Comparison of ENCODE assay signal across 21 cellular contexts in the genomic region with DNA sequence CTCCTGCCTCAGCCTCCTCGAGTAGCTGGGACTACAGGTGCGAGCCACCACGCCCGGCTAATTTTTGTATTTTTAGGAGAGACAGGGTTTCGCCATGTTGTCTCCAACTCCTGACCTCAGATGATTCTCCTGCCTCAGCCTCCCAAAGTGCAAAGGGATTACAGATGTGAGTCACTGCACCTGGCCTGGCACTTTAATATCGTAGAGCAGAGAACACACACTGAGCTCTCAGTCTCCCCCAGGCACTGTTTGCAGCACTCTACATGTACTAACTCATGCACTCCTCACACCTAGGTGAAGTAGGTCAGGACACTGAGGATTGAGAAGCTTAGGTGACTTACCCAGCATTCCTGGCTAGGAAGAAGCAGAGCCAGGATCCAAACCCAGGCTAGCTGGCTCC. TPM values are rescaled to one million over a fixed set of nuclear protein-coding genes. Genes with fewer than 3 reads are reported as not detected.
"Had no signal": no experiment of that assay in that cellular context is flagged by ENCODE, and none has a peak within 500 bp of the region (broad histone marks: within the 10 kb centered on the region; RNA-seq: fewer than 3 reads in every experiment).

No MANE protein-coding gene starts in this region.

- H3K4me1 ChIP-seq: neural progenitor cell, sigmoid colon, testis, vagina had no signal

- H3K9ac ChIP-seq: neural progenitor cell had no signal

- H3K9me3 ChIP-seq: heart right ventricle, sigmoid colon, testis, vagina had no signal

- H3K4me2 ChIP-seq: neural progenitor cell, smooth muscle cell had no signal

- H3K9me3 Mint-ChIP-seq: activated naive CD4-positive, alpha-beta T cell treated with anti-CD3 and anti-CD28 coated beads, Interleukin-2, amount 50 U/mL, for 72 hours; mesothelial cell of epicardium; naive thymus-derived CD8-positive, alpha-beta T cell; neural progenitor cell; stimulated activated naive B cell treated with anti-CD40 and anti-IgM and Interleukin-4, amounts not matched to agents 10 μg/mL and 1 μg/mL and 100 μg/mL, for 72 hours had no signal

- H3K36me3 Mint-ChIP-seq: activated naive CD4-positive, alpha-beta T cell treated with anti-CD3 and anti-CD28 coated beads, Interleukin-2, amount 50 U/mL, for 72 hours; brain; mesothelial cell of epicardium; neural progenitor cell had no signal

- H2AFZ ChIP-seq: neural progenitor cell had no signal

- DNase-seq: activated CD4-positive, alpha-beta T cell treated with anti-CD3 and anti-CD28 coated beads, Interleukin-2, amount 50 U/mL, for 1 hour; central memory CD4-positive, alpha-beta T cell; effector memory CD4-positive, alpha-beta T cell had no signal

- H3K27me3 Mint-ChIP-seq: naive thymus-derived CD8-positive, alpha-beta T cell; stimulated activated naive B cell treated with anti-CD40 and anti-IgM and Interleukin-4, amounts not matched to agents 10 μg/mL and 1 μg/mL and 100 μg/mL, for 72 hours had no signal

- H3K36me3 ChIP-seq: heart right ventricle, neural progenitor cell, sigmoid colon, vagina had no signal

- H3K4me1 Mint-ChIP-seq: brain, mesothelial cell of epicardium had no signal

- H3K4me3 Mint-ChIP-seq: activated CD8-positive, alpha-beta T cell treated with anti-CD3 and anti-CD28 coated beads, Interleukin-2, amount 10 ng/mL, durations not matched to agents 7 days and 5 days; brain; mesothelial cell of epicardium; naive thymus-derived CD8-positive, alpha-beta T cell; neural progenitor cell; stimulated activated naive B cell treated with anti-CD40 and anti-IgM and Interleukin-4, amounts not matched to agents 10 μg/mL and 1 μg/mL and 100 μg/mL, for 72 hours had no signal

- H3K27me3 ChIP-seq: testis, vagina had no signal

- H3K27ac ChIP-seq: heart right ventricle, neural progenitor cell, sigmoid colon, testis, vagina had no signal

- H3K27ac Mint-ChIP-seq: activated CD8-positive, alpha-beta T cell treated with anti-CD3 and anti-CD28 coated beads, Interleukin-2, amount 10 ng/mL, durations not matched to agents 7 days and 5 days; activated naive CD4-positive, alpha-beta T cell treated with anti-CD3 and anti-CD28 coated beads, Interleukin-2, amount 50 U/mL, for 72 hours; brain; mesothelial cell of epicardium; neural progenitor cell; stimulated activated naive B cell treated with anti-CD40 and anti-IgM and Interleukin-4, amounts not matched to agents 10 μg/mL and 1 μg/mL and 100 μg/mL, for 72 hours had no signal

- H3K4me3 ChIP-seq: heart right ventricle, lung, neural progenitor cell, sigmoid colon, smooth muscle cell, testis, vagina had no signal

RNA-seq across cellular contexts. Expression of gene SLC13A5, which starts 46.6 kb away (rescaled TPM):
- total RNA-seq: activated CD8-positive, alpha-beta T cell treated with anti-CD3 and anti-CD28 coated beads, Interleukin-2, amount 10 ng/mL, durations not matched to agents 7 days and 5 days; activated naive CD4-positive, alpha-beta T cell treated with anti-CD3 and anti-CD28 coated beads, Interleukin-2, amount 50 U/mL, for 72 hours; dermis blood vessel endothelial cell; fibroblast of villous mesenchyme; naive thymus-derived CD8-positive, alpha-beta T cell; osteoblast; renal cortical epithelial cell had no signal
- polyA plus RNA-seq: aorta, lung, smooth muscle cell had no signal
